8 cellular contexts compared by ENCODE assay signal in the genomic region with DNA sequence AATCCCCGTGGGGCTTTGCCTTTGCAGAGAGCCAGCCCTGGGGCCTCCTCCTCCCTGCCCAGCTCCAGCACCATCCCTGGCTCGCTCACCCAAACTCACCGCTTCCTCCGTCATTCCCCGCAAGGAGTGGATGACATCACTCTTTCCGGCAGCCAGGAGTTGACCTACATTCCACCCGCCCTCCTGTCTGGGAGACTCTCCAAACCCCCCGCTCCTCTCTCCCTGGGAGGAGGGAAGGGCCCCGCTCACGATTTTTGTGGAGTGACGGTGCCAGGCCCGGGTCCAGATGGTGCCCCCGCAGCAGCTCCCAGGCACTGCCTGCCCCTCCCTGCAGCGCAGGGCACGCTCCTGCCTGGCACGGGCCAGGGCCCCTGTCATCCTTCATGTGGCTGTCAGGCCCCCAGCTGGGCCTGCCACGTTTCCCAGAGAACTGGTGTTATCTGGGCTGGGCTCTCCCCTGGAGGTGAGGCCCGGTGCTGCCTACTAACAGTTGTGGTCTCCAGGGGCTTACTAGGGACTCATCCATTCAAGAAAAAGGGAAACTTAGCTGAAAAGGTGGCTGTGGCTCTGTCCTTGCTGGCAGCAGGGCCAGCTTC. TPM values are rescaled to one million over a fixed set of nuclear protein-coding genes. Genes with fewer than 3 reads are reported as not detected.
A peak's percentile ranks its signal among the peaks of the same experiment; 100 is the strongest.
DNase-seq lines count a peak whose midpoint lies in the region; ATAC-seq, FAIRE-seq and TF ChIP-seq lines count a peak whose summit lies in the region.

No MANE protein-coding gene starts in this region.

- H3K4me3 Mint-ChIP-seq in CD4-positive, alpha-beta memory T cell = no peak overlapping the region

- H3K4me3 ChIP-seq in AG09309 (ENCODE audit: control insufficient read depth, low read depth, low read length) (no peak overlapping the region), NB4 (ENCODE audit: low read depth, low read length) (no peak overlapping the region), brain microvascular endothelial cell (ENCODE audit: low read depth, low read length) (no peak overlapping the region), keratinocyte (ENCODE audit: control insufficient read depth in 2 of 3, extremely low read depth in 1 of 3, insufficient read depth in 2 of 3, low read depth in 1 of 3, low read length in 3 of 3) (no peak overlapping the region), thyroid gland (replicated peaks in 1 of 3) (no peak overlapping the region)
- H3K4me3 ChIP-seq in CD4-positive, alpha-beta memory T cell (ENCODE audit: low read length in 2 of 2) = no peak overlapping the region

- no peaks in the 10 kb centered on the region for H3K9me1 ChIP-seq in keratinocyte (ENCODE audit: control insufficient read depth, extremely low read depth, insufficient read depth, low read length)

- H3K4me1 Mint-ChIP-seq in CD4-positive, alpha-beta memory T cell = no peaks in the 10 kb centered on the region

- in situ Hi-C loops in brain microvascular endothelial cell (cut with HindIII; ENCODE audit: low pct_ligation_motif_present, low sequenced_read_pairs) = no loop called here

- H3K27me3 ChIP-seq in brain microvascular endothelial cell (replicated peaks) = no peaks in the 10 kb centered on the region
- no peaks in the 10 kb centered on the region for H3K27me3 ChIP-seq in keratinocyte (ENCODE audit: control insufficient read depth, extremely low read depth, insufficient read depth, low read length)
- no peaks in the 10 kb centered on the region for H3K27me3 ChIP-seq in thyroid gland
- no peaks in the 10 kb centered on the region for H3K27me3 ChIP-seq in CD4-positive, alpha-beta memory T cell (ENCODE audit: insufficient read depth, low read length)

- intact Hi-C loops in thyroid gland (cut with DNase I) = no loop called here
- intact Hi-C loops in CD4-positive, alpha-beta memory T cell (cut with micrococcal nuclease) = no loop called here

- H3K27ac ChIP-seq in brain microvascular endothelial cell (no peak overlapping the region), keratinocyte (ENCODE audit: control insufficient read depth, insufficient read depth, low read length) (no peak overlapping the region), thyroid gland (no peak overlapping the region)
- H3K27ac ChIP-seq in CD4-positive, alpha-beta memory T cell (ENCODE audit: low read depth, low read length) = no peak overlapping the region

- peak overlapping the region; percentile 15 for H3K9ac ChIP-seq in keratinocyte (ENCODE audit: control insufficient read depth, extremely low read depth, insufficient read depth, low read length)

- FAIRE-seq in keratinocyte (lab: Jason Lieb, UNC) = peak; percentile 97

- H3K4me1 ChIP-seq in keratinocyte (ENCODE audit: control insufficient read depth, extremely low read depth, insufficient read depth, low read length) = peaks cover 8% of the 10 kb centered on the region
- H3K4me1 ChIP-seq in thyroid gland = peaks cover 4 to 10% of the 10 kb centered on the region in 2 donors
- H3K4me1 ChIP-seq in CD4-positive, alpha-beta memory T cell (ENCODE audit: insufficient read depth, low read length) = no peaks in the 10 kb centered on the region

- POLR2A ChIA-PET in CD4-positive, alpha-beta memory T cell (lab: Charles Lee; ENCODE audit: partially characterized antibody) = no interaction called here

- H3K36me3 Mint-ChIP-seq in CD4-positive, alpha-beta memory T cell = no peaks in the 10 kb centered on the region

- peak overlapping the region; percentile 23 for H2AFZ ChIP-seq in keratinocyte (ENCODE audit: control insufficient read depth, low read length)

- H3K79me2 ChIP-seq in keratinocyte (ENCODE audit: control insufficient read depth, insufficient read depth, low read length) = no peaks in the 10 kb centered on the region

- dilution Hi-C loops in keratinocyte (cut with MboI; ENCODE audit: extremely low pct_ligation_motif_present, low sequenced_read_pairs) = no loop called here

- H3K4me2 ChIP-seq in keratinocyte (ENCODE audit: control insufficient read depth, extremely low read depth, insufficient read depth, low read depth, low read length) = peak overlapping the region; percentile 37

- H3K36me3 ChIP-seq in brain microvascular endothelial cell (replicated peaks) (no peaks in the 10 kb centered on the region), keratinocyte (ENCODE audit: control insufficient read depth in 2 of 2, extremely low read depth in 1 of 2, insufficient read depth in 2 of 2, low read length in 2 of 2) (no peaks in the 10 kb centered on the region), thyroid gland (no peaks in the 10 kb centered on the region)
- H3K36me3 ChIP-seq in CD4-positive, alpha-beta memory T cell (ENCODE audit: insufficient read depth, low read length) = no peaks in the 10 kb centered on the region

- DNase-seq in AG09309 (ENCODE audit: low read depth) (peak; percentile 66), NB4 (ENCODE audit: low read depth) (peak; percentile 31), brain microvascular endothelial cell (peak; percentile 79), keratinocyte (ENCODE audit: low read depth, low spot score) (peak; percentile 28), thyroid gland (peak; percentile 84 to 90), OCI-M2 (lab: John Stamatoyannopoulos, UW; ENCODE audit: unreplicated experiment) (no peak)
- no peak for DNase-seq in CD4-positive, alpha-beta memory T cell

- TF ChIP-seq CTCF in AG09309 (IDR thresholded peaks at IDR 0.05; ENCODE audit: control insufficient read depth, insufficient read depth, low read depth, low read length, missing control alignments) (peak; percentile 18), NB4 (IDR thresholded peaks at IDR 0.05; ENCODE audit: low read depth, low read length) (no peak), brain microvascular endothelial cell (IDR thresholded peaks at IDR 0.05; ENCODE audit: low read depth, low read length, missing control alignments) (peak; percentile 31), keratinocyte (optimal IDR thresholded peaks at IDR 0.05 in 1 of 3, IDR thresholded peaks at IDR 0.05 in 1 of 3, conservative IDR thresholded peaks at IDR 0.05 in 1 of 3; ENCODE audit: extremely low read depth in 1 of 3, insufficient read depth in 2 of 3, low read length in 3 of 3) (no peak), thyroid gland (IDR thresholded peaks at IDR 0.05) (peak in 1 of 6 experiments; percentile 11)

- TF ChIP-seq POLR2A in NB4 (IDR thresholded peaks at IDR 0.05; ENCODE audit: extremely low read depth, insufficient read length) (no peak), thyroid gland (IDR thresholded peaks at IDR 0.05) (no peak)

- no peak for ATAC-seq in GM19351 (IDR thresholded peaks at IDR 0.05; ENCODE audit: unreplicated experiment)

- H3K9me3 ChIP-seq in keratinocyte (ENCODE audit: control insufficient read depth, low read depth, low read length) (no peaks in the 10 kb centered on the region), thyroid gland (no peaks in the 10 kb centered on the region)
- no peaks in the 10 kb centered on the region for H3K9me3 ChIP-seq in CD4-positive, alpha-beta memory T cell (ENCODE audit: control insufficient read depth in 1 of 2, low read length in 2 of 2)

- no peaks in the 10 kb centered on the region for H4K20me1 ChIP-seq in keratinocyte (ENCODE audit: control insufficient read depth, extremely low read depth, insufficient read depth, low read length)

- H3K27ac Mint-ChIP-seq in CD4-positive, alpha-beta memory T cell = peak overlapping the region in 1 of 7 donors; percentile 7

- H3K9me3 Mint-ChIP-seq in CD4-positive, alpha-beta memory T cell = no peaks in the 10 kb centered on the region

- 2 to 10% methylated on average over 15 to 18 of the region's 18 CpGs for WGBS in thyroid gland, 2 donors

- CTCF ChIA-PET in CD4-positive, alpha-beta memory T cell (lab: Charles Lee; ENCODE audit: partially characterized antibody) = interaction anchor here (1.0 kb wide), 1 partner anchor 22 kb away, joined by 3 read pairs; no protein-coding TSS in a partner anchor

- peaks cover 2 to 9% of the 10 kb centered on the region in 2 donors for H3K27me3 Mint-ChIP-seq in CD4-positive, alpha-beta memory T cell

RNA-seq across cellular contexts. Expression of gene NTNG2, which starts 52.3 kb away (rescaled TPM):
- polyA plus RNA-seq in keratinocyte = 0.05 to 0.17 TPM (median 0.06 TPM) in 3 replicates
- not detected for polyA plus RNA-seq in keratinocyte (2011; ENCODE audit: low read depth)
- polyA plus RNA-seq in keratinocyte (2011; cell fraction: cytosol; rRNA removed) = 0.09 and 0.53 TPM in 2 replicates
- 0.41 and 0.64 TPM in 2 replicates for polyA plus RNA-seq in keratinocyte (2011; cell fraction: nucleus; rRNA removed)
- polyA plus RNA-seq in keratinocyte (2012; ENCODE audit: low replicate concordance) = 0.05 and 0.13 TPM in 2 replicates
- polyA minus RNA-seq in keratinocyte = 0.07 to 0.16 TPM (median 0.10 TPM) in 3 replicates
- polyA minus RNA-seq in keratinocyte (2011; cell fraction: cytosol; rRNA and poly(A)+ RNA removed) = not detected
- polyA minus RNA-seq in keratinocyte (2011; cell fraction: nucleus; rRNA and poly(A)+ RNA removed) = 0.31 and 0.32 TPM in 2 replicates
- 1 to 10 TPM in 1 of 4 donors, under 1 TPM in 3; 0.44 to 1.2 (median 0.75) TPM for total RNA-seq in thyroid gland
- 1 to 10 TPM; 5.9 to 8.8 TPM for total RNA-seq in CD4-positive, alpha-beta memory T cell
- polyA plus RNA-seq in CD4-positive, alpha-beta memory T cell = 1 to 10 TPM; 1.0 to 1.4 TPM

Comparison
In these comparisons a context has a peak if more than half of its experiments do, and no peak if none do; other contexts are left out.
1. DNase-seq: peak in AG09309 (single experiment), NB4 (single experiment), brain microvascular endothelial cell (single experiment), keratinocyte (single experiment) and thyroid gland (2 of 2); none in OCI-M2 (single experiment) and CD4-positive, alpha-beta memory T cell (0 of 5).
2. CTCF ChIP-seq: peak in AG09309 (single experiment) and brain microvascular endothelial cell (single experiment); none in NB4 (single experiment) and keratinocyte (0 of 3).